Comparison of ENCODE assay signal across 2 cellular contexts in the genomic region with DNA sequence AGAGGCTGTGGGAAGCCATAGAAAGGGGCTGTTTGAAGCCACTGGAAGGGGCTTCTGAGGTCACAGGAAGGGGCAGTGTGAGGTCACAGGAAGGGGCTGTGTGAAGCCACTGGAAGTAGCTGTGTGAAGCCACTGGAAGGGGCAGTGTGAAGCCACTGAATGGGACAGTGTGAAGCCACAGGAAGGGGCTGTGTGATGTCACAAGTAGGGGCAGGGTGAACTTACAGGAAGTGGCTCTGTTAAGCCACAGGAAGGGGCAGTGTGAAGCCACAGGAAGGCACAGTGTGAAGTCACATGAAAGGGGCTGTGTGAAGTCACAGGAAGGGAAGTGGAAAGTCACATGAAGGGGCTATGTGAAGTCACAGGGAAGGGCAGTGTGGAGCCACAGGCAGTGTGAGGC.
TF ChIP-seq lines count a peak whose summit lies in the region.

No MANE protein-coding gene starts in this region.

TF ChIP-seq in HCT116, 20 proteins besides CTCF, POLR2A, EP300 and RAD21:
- TF ChIP-seq ELF1 (IDR thresholded peaks at IDR 0.05; ENCODE audit: borderline replicate concordance, low read depth), result no peak
TF ChIP-seq in HCT116: peak in this region for 0.

TF ChIP-seq in K562, 482 proteins besides CTCF, POLR2A, EP300 and RAD21 (continued from another document):
- TF ChIP-seq GABPA (tag; conservative IDR thresholded peaks at IDR 0.05; ENCODE audit: low read depth) (0 out of 2 replicates have a peak, but pooled peaks have one; percentile 30), MECOM (CRISPR knock-in tag; IDR thresholded peaks at IDR 0.05) (no peak), ZNF668 (CRISPR knock-in tag; IDR thresholded peaks at IDR 0.05) (no peak)
